Comparison of ENCODE assay signal across 31 cellular contexts in the genomic region with DNA sequence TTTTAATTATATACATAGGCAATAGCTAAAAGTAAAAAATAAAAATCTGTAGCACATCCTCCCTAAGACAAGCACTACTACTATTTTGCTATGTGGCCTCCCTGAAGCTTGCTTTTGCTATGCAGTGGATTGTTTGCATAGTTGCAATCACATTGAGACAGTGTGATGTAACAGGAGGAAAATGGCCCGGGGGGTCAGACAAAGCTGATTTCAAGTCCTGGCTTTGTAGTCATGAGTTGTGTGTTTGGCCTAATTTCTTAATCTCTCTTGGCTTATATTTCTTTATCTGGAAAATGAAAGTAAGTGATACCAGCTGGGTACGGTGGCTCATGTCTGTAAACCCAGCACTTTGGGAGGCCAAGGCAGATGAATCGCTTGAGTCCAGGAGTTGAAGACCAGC.
A peak's percentile ranks its signal among the peaks of the same experiment; 100 is the strongest.
DNase-seq lines count a peak whose midpoint lies in the region; ATAC-seq, FAIRE-seq and TF ChIP-seq lines count a peak whose summit lies in the region.
"Had no signal": no experiment of that assay in that cellular context is flagged by ENCODE, and none has a peak within 500 bp of the region (broad histone marks: within the 10 kb centered on the region; RNA-seq: fewer than 3 reads in every experiment).

No MANE protein-coding gene starts in this region.

- DNase-seq in AG09319 (ENCODE audit: extremely low read depth, low read depth) (peak; percentile 57), GM23338 (ENCODE audit: low spot score) (peak; percentile 1), astrocyte (ENCODE audit: low read depth) (peak; percentile 33), hepatocyte (ENCODE audit: low spot score) (peak; percentile 56), type B pancreatic cell (ENCODE audit: extremely low spot score, unreplicated experiment) (no peak), SKM-1 (lab: John Stamatoyannopoulos, UW; ENCODE audit: unreplicated experiment) (no peak), urothelium cell line (ENCODE audit: low spot score) (no peak), esophagus muscularis mucosa (ENCODE audit: extremely low spot score) (no peak)
- DNase-seq: activated CD4-positive, alpha-beta T cell treated with anti-CD3 and anti-CD28 coated beads, Interleukin-2, amount 10 ng/mL, durations not matched to agents 7 days and 5 days; activated naive CD4-positive, alpha-beta T cell treated with Interleukin-2 at 50 U/mL for 16 hours; activated T-cell treated with anti-CD3 and anti-CD28 coated beads, Interleukin-2, amount 50 U/mL, for 48 hours; CD4-positive, CD25-positive, alpha-beta regulatory T cell; foreskin fibroblast; left ventricle myocardium superior; MM.1S; NCI-H1436; NCI-H2107; NCI-H510A treated with DMSO at 0.1 percent for 48 hours; NK-92 treated with Interleukin-12 subunit alpha and Interleukin-12 subunit beta, amount 100 ng/mL, for 24 hours; ovary; Peyer's patch; stimulated activated CD4-positive, alpha-beta T cell treated with anti-CD3 and anti-CD28 coated beads, Interleukin-12 subunit alpha, Interleukin-12 subunit beta, amount 100 ng/mL, for 4 hours; stimulated activated CD4-positive, alpha-beta T cell treated with anti-CD3 and anti-CD28 coated beads, Interleukin-4, amount 100 ng/mL, for 24 hours; stimulated activated naive B cell treated with anti-CD40 and anti-IgM and Interleukin-4, amounts not matched to agents 10 μg/mL and 1 μg/mL and 100 μg/mL, for 72 hours had no signal

- H3K9me3 Mint-ChIP-seq in GM23338 (peaks cover 16% of the 10 kb centered on the region), astrocyte (ENCODE audit: unreplicated experiment) (peaks cover 5% of the 10 kb centered on the region), type B pancreatic cell (peaks cover 9% of the 10 kb centered on the region)

- intact Hi-C loops in esophagus muscularis mucosa (cut with DNase I): no loop called here

- no peak for TF ChIP-seq CTCF in AG09319 (IDR thresholded peaks at IDR 0.05; ENCODE audit: low read depth, low read length)
- no peak for TF ChIP-seq CTCF in GM23338 (conservative IDR thresholded peaks at IDR 0.05; ENCODE audit: low read depth in 2 of 2)
- no peak for TF ChIP-seq CTCF in astrocyte (IDR thresholded peaks at IDR 0.05; ENCODE audit: insufficient read depth, low read depth, low read length)
- no peak for TF ChIP-seq CTCF in hepatocyte (IDR thresholded peaks at IDR 0.05; ENCODE audit: poor library complexity)
- no peak for TF ChIP-seq CTCF in type B pancreatic cell (conservative IDR thresholded peaks at IDR 0.05)
- no peak for TF ChIP-seq CTCF in esophagus muscularis mucosa (IDR thresholded peaks at IDR 0.05)

- no peaks in the 10 kb centered on the region for H3F3A ChIP-seq in GM23338 (replicated peaks; ENCODE audit: low read depth)

- no peaks in the 10 kb centered on the region for H3K27me3 ChIP-seq in GM23338 (ENCODE audit: insufficient read depth)
- no peaks in the 10 kb centered on the region for H3K27me3 ChIP-seq in astrocyte (ENCODE audit: insufficient read depth, low read length)
- H3K27me3 ChIP-seq in hepatocyte: no peaks in the 10 kb centered on the region
- H3K27me3 ChIP-seq in esophagus muscularis mucosa: no peaks in the 10 kb centered on the region
- H3K27me3 ChIP-seq: ovary, Peyer's patch, right atrium auricular region had no signal

- H3K4me2 ChIP-seq in GM23338 (no peak overlapping the region), astrocyte (ENCODE audit: low read length) (no peak overlapping the region), hepatocyte (no peak overlapping the region)

- H3K36me3 Mint-ChIP-seq in GM23338 (ENCODE audit: low read depth) (peaks cover 12% of the 10 kb centered on the region), astrocyte (ENCODE audit: low read depth, unreplicated experiment) (no peaks in the 10 kb centered on the region), type B pancreatic cell (no peaks in the 10 kb centered on the region)
- H3K36me3 Mint-ChIP-seq: CD4-positive, CD25-positive, alpha-beta regulatory T cell; IgD-negative memory B cell had no signal

- no peak overlapping the region for H2AFZ ChIP-seq in GM23338
- H2AFZ ChIP-seq in astrocyte (ENCODE audit: low read depth, low read length): no peak overlapping the region
- H2AFZ ChIP-seq in hepatocyte: no peak overlapping the region

- H3K36me3 ChIP-seq in GM23338 (ENCODE audit: insufficient read depth) (no peaks in the 10 kb centered on the region), astrocyte (ENCODE audit: insufficient read depth, low read length) (no peaks in the 10 kb centered on the region), hepatocyte (replicated peaks; ENCODE audit: insufficient read depth, low read depth) (no peaks in the 10 kb centered on the region), esophagus muscularis mucosa (no peaks in the 10 kb centered on the region)
- H3K36me3 ChIP-seq: ovary, Peyer's patch, right atrium auricular region, thoracic aorta had no signal

- ATAC-seq in GM23338: no peak
- ATAC-seq: left ventricle myocardium superior; natural killer cell treated with Interleukin-12 subunit alpha and Interleukin-12 subunit beta and Interleukin-15 and Interleukin-18, amount 100 ng/mL, for 72 hours; stimulated activated naive B cell treated with anti-CD40 and anti-IgM and Interleukin-4, amounts not matched to agents 10 μg/mL and 1 μg/mL and 100 μg/mL, for 72 hours had no signal

- H3K27me3 Mint-ChIP-seq in GM23338 (ENCODE audit: insufficient read depth, low read depth, poor library complexity) (no peaks in the 10 kb centered on the region), astrocyte (ENCODE audit: low read depth, unreplicated experiment) (no peaks in the 10 kb centered on the region), type B pancreatic cell (no peaks in the 10 kb centered on the region)
- H3K27me3 Mint-ChIP-seq: activated CD4-positive, alpha-beta T cell treated with anti-CD3 and anti-CD28 coated beads, Interleukin-2, amount 10 ng/mL, durations not matched to agents 7 days and 5 days; CD4-positive, CD25-positive, alpha-beta regulatory T cell; dendritic cell treated with granulocyte-macrophage colony-stimulating factor and Interleukin-4, amounts not matched to agents 40 ng/mL and 50 ng/mL, for 4 days; IgD-negative memory B cell; natural killer cell treated with Interleukin-12 subunit alpha and Interleukin-12 subunit beta and Interleukin-15 and Interleukin-18, amount 100 ng/mL, for 72 hours; stimulated activated naive B cell treated with anti-CD40 and anti-IgM and Interleukin-4, amounts not matched to agents 10 μg/mL and 1 μg/mL and 100 μg/mL, for 72 hours had no signal

- 49% methylated on average over 3 of the region's 3 CpGs for WGBS in hepatocyte (ENCODE audit: low lambda C conversion rate, missing lambda C conversion rate)
- 76% methylated on average over 3 of the region's 3 CpGs for WGBS in esophagus muscularis mucosa

- H3K9me2 ChIP-seq in GM23338 (ENCODE audit: insufficient read depth) (no peaks in the 10 kb centered on the region), hepatocyte (replicated peaks; ENCODE audit: insufficient read depth) (no peaks in the 10 kb centered on the region)

- no peak overlapping the region for H3K4me3 Mint-ChIP-seq in GM23338
- no peak overlapping the region for H3K4me3 Mint-ChIP-seq in astrocyte (ENCODE audit: unreplicated experiment)
- no peak overlapping the region for H3K4me3 Mint-ChIP-seq in type B pancreatic cell
- H3K4me3 Mint-ChIP-seq: activated CD4-positive, alpha-beta T cell treated with anti-CD3 and anti-CD28 coated beads, Interleukin-2, amount 10 ng/mL, durations not matched to agents 7 days and 5 days; CD4-positive, CD25-positive, alpha-beta regulatory T cell; dendritic cell treated with granulocyte-macrophage colony-stimulating factor and Interleukin-4, amounts not matched to agents 40 ng/mL and 50 ng/mL, for 4 days; IgD-negative memory B cell; natural killer cell treated with Interleukin-12 subunit alpha and Interleukin-12 subunit beta and Interleukin-15 and Interleukin-18, amount 100 ng/mL, for 72 hours; stimulated activated naive B cell treated with anti-CD40 and anti-IgM and Interleukin-4, amounts not matched to agents 10 μg/mL and 1 μg/mL and 100 μg/mL, for 72 hours had no signal

- TF ChIP-seq POLR2A in esophagus muscularis mucosa (IDR thresholded peaks at IDR 0.05; ENCODE audit: low read depth): no peak

- H3K79me2 ChIP-seq in GM23338 (replicated peaks; ENCODE audit: insufficient read depth): no peaks in the 10 kb centered on the region
- no peaks in the 10 kb centered on the region for H3K79me2 ChIP-seq in astrocyte (ENCODE audit: insufficient read depth, low read length)
- H3K79me2 ChIP-seq in hepatocyte: no peaks in the 10 kb centered on the region

- H3K4me1 Mint-ChIP-seq in GM23338 (no peaks in the 10 kb centered on the region), astrocyte (ENCODE audit: low read depth, unreplicated experiment) (peaks cover 1% of the 10 kb centered on the region), type B pancreatic cell (ENCODE audit: unreplicated experiment) (no peaks in the 10 kb centered on the region)
- H3K4me1 Mint-ChIP-seq: activated CD4-positive, alpha-beta T cell treated with anti-CD3 and anti-CD28 coated beads, Interleukin-2, amount 10 ng/mL, durations not matched to agents 7 days and 5 days; CD4-positive, CD25-positive, alpha-beta regulatory T cell; IgD-negative memory B cell; stimulated activated naive B cell treated with anti-CD40 and anti-IgM and Interleukin-4, amounts not matched to agents 10 μg/mL and 1 μg/mL and 100 μg/mL, for 72 hours had no signal

- H3K9me3 ChIP-seq in astrocyte (ENCODE audit: insufficient read depth, low read depth, low read length) (no peaks in the 10 kb centered on the region), hepatocyte (ENCODE audit: low read depth) (no peaks in the 10 kb centered on the region), esophagus muscularis mucosa (peaks cover 0 to 18% (median 0%) of the 10 kb centered on the region in 4 donors)
- H3K9me3 ChIP-seq: ovary, Peyer's patch, thoracic aorta had no signal

- H3K27ac Mint-ChIP-seq in GM23338: no peak overlapping the region
- peak overlapping the region; percentile 72 for H3K27ac Mint-ChIP-seq in astrocyte (ENCODE audit: unreplicated experiment)
- no peak overlapping the region for H3K27ac Mint-ChIP-seq in type B pancreatic cell
- H3K27ac Mint-ChIP-seq: activated CD4-positive, alpha-beta T cell treated with anti-CD3 and anti-CD28 coated beads, Interleukin-2, amount 10 ng/mL, durations not matched to agents 7 days and 5 days; CD4-positive, CD25-positive, alpha-beta regulatory T cell; dendritic cell treated with granulocyte-macrophage colony-stimulating factor and Interleukin-4, amounts not matched to agents 40 ng/mL and 50 ng/mL, for 4 days; IgD-negative memory B cell; natural killer cell treated with Interleukin-12 subunit alpha and Interleukin-12 subunit beta and Interleukin-15 and Interleukin-18, amount 100 ng/mL, for 72 hours; stimulated activated naive B cell treated with anti-CD40 and anti-IgM and Interleukin-4, amounts not matched to agents 10 μg/mL and 1 μg/mL and 100 μg/mL, for 72 hours had no signal

- H4K20me1 ChIP-seq in GM23338 (replicated peaks; ENCODE audit: insufficient read depth): no peaks in the 10 kb centered on the region
- no peaks in the 10 kb centered on the region for H4K20me1 ChIP-seq in astrocyte (ENCODE audit: insufficient read depth, low read length)
- no peaks in the 10 kb centered on the region for H4K20me1 ChIP-seq in hepatocyte (ENCODE audit: insufficient read depth, poor library complexity, severe bottlenecking)

- H3K9ac ChIP-seq in astrocyte (ENCODE audit: low read length): no peak overlapping the region

- H3K4me3 ChIP-seq in GM23338 (no peak overlapping the region), astrocyte (ENCODE audit: insufficient read depth, low read depth, low read length) (no peak overlapping the region), hepatocyte (no peak overlapping the region), esophagus muscularis mucosa (no peak overlapping the region)
- H3K4me3 ChIP-seq: ovary, Peyer's patch, right atrium auricular region, SK-N-MC, thoracic aorta had no signal

- H3K4me1 ChIP-seq in GM23338 (ENCODE audit: insufficient read depth): peaks cover 4% of the 10 kb centered on the region; the same call in 1 of the 2 replicates
- no peaks in the 10 kb centered on the region for H3K4me1 ChIP-seq in astrocyte (ENCODE audit: insufficient read depth, low read length)
- peaks cover 5% of the 10 kb centered on the region for H3K4me1 ChIP-seq in hepatocyte (ENCODE audit: insufficient read depth)
- no peaks in the 10 kb centered on the region for H3K4me1 ChIP-seq in esophagus muscularis mucosa
- H3K4me1 ChIP-seq: Peyer's patch, right atrium auricular region had no signal

- H3K27ac ChIP-seq in GM23338 (ENCODE audit: low read depth) (no peak overlapping the region), astrocyte (ENCODE audit: low read depth, low read length) (no peak overlapping the region), hepatocyte (no peak overlapping the region), esophagus muscularis mucosa (replicated peaks in 1 of 4) (no peak overlapping the region)
- H3K27ac ChIP-seq: ovary, Peyer's patch, right atrium auricular region, SK-N-MC, thoracic aorta, VCaP had no signal

- FAIRE-seq in astrocyte (lab: Jason Lieb, UNC) (peak; percentile 89), urothelium cell line (lab: Jason Lieb, UNC) (no peak)

- TF ChIP-seq EP300 in esophagus muscularis mucosa (IDR thresholded peaks at IDR 0.05): no peak

Comparison
In these comparisons a context has a peak if more than half of its experiments do, and no peak if none do; other contexts are left out.
1. DNase-seq: peak in AG09319 (single experiment), GM23338 (single experiment), astrocyte (single experiment) and hepatocyte (single experiment); none in type B pancreatic cell (single experiment), SKM-1 (single experiment), urothelium cell line (single experiment) and esophagus muscularis mucosa (single experiment).